10 cellular contexts compared by ENCODE assay signal in genomic region chr3:24495334-24495994, GRCh38. TPM values are rescaled to one million over a fixed set of nuclear protein-coding genes. Genes with fewer than 3 reads are reported as not detected.
DNase-seq lines count a peak whose midpoint lies in the region; ATAC-seq and TF ChIP-seq lines count a peak whose summit lies in the region.
"Had no signal": no experiment of that assay in that cellular context is flagged by ENCODE, and none has a peak within 500 bp of the region (broad histone marks: within the 10 kb centered on the region; RNA-seq: fewer than 3 reads in every experiment).

No MANE protein-coding gene starts in this region.

- H3K4me3 ChIP-seq in WI38 (ENCODE audit: low read depth, low read length) = peak overlapping the region; percentile 44
- H3K4me3 ChIP-seq: BLaER1 treated with 17β-estradiol and CSF1 and Interleukin-3, amounts not matched to agents 10 nM and 100 nM had no signal

- peak; percentile 42 to 55 for ATAC-seq in left cardiac atrium
- ATAC-seq in GM19452 (IDR thresholded peaks at IDR 0.05; ENCODE audit: unreplicated experiment) = no peak
- ATAC-seq in naive thymus-derived CD8-positive, alpha-beta T cell = no peak

- H3K4me3 Mint-ChIP-seq in naive thymus-derived CD8-positive, alpha-beta T cell = peak overlapping the region in 4 of 10 donors; percentile 53 to 80 (median 61)

- H3K9me3 Mint-ChIP-seq in naive thymus-derived CD8-positive, alpha-beta T cell = peaks cover 0 to 4% (median 0%) of the 10 kb centered on the region in 9 donors

- DNase-seq in NCI-H82 (lab: John Stamatoyannopoulos, UW) (peak; percentile 28), NCI-H82 treated with DMSO at 0.1 percent for 48 hours (lab: John Stamatoyannopoulos, UW; ENCODE audit: unreplicated experiment) (no peak), left cardiac atrium (peak; percentile 58), posterior vena cava (ENCODE audit: low spot score) (peak; percentile 81), ACHN (no peak)
- DNase-seq in naive thymus-derived CD8-positive, alpha-beta T cell = no peak

- H3K4me1 Mint-ChIP-seq in naive thymus-derived CD8-positive, alpha-beta T cell = peaks cover 3 to 11% (median 7%) of the 10 kb centered on the region in 4 donors

- no peak overlapping the region for H3K27ac Mint-ChIP-seq in naive thymus-derived CD8-positive, alpha-beta T cell

- intact Hi-C loops in left cardiac atrium (cut with DNase I) = loop anchor here (5.0 to 10.0 kb wide), 3 partner anchors 131 to 233 kb away; no protein-coding TSS in a partner anchor
- intact Hi-C loops in posterior vena cava (cut with DNase I) = loop anchor here (10.0 kb wide), 2 partner anchors 231 to 501 kb away; no protein-coding TSS in a partner anchor

- TF ChIP-seq CTCF in WI38 (IDR thresholded peaks at IDR 0.05; ENCODE audit: low read depth, low read length) = no peak

- in situ Hi-C loops in ACHN (cut with HindIII; ENCODE audit: low pct_ligation_motif_present, low pct_unique_long_range_greater_than_20kb, low sequenced_read_pairs) = no loop called here

- H3K36me3 Mint-ChIP-seq in naive thymus-derived CD8-positive, alpha-beta T cell = no peaks in the 10 kb centered on the region

- peaks cover 20 to 59% (median 42%) of the 10 kb centered on the region in 5 donors for H3K27me3 Mint-ChIP-seq in naive thymus-derived CD8-positive, alpha-beta T cell

- POLR2A ChIA-PET in naive thymus-derived CD8-positive, alpha-beta T cell (lab: Charles Lee) = no interaction called here

RNA-seq across cellular contexts. Expression of gene THRB, which starts 0.8 kb away (rescaled TPM):
- 10 to 100 TPM in 1 of 2 donors, 1 to 10 TPM in 1; 8.3 to 15.4 TPM for total RNA-seq in left cardiac atrium
- 10 to 100 TPM; 25.0 to 32.5 TPM for total RNA-seq in posterior vena cava
- not detected for total RNA-seq in naive thymus-derived CD8-positive, alpha-beta T cell
- polyA plus RNA-seq in naive thymus-derived CD8-positive, alpha-beta T cell = not detected
- total RNA-seq: T-helper 1 cell treated with Interleukin-12 subunit alpha and Interleukin-12 subunit beta and Interleukin-4 antibody, amounts not matched to agents 30 ng/mL and 1 ng/mL, for 36 hours had no signal

Comparison
In these comparisons a context has a peak if more than half of its experiments do, and no peak if none do; other contexts are left out.
1. DNase-seq: peak in NCI-H82 (single experiment), left cardiac atrium (single experiment) and posterior vena cava (single experiment); none in NCI-H82 treated with DMSO at 0.1 percent for 48 hours (single experiment), ACHN (single experiment) and naive thymus-derived CD8-positive, alpha-beta T cell (0 of 10).
2. ATAC-seq: peak in left cardiac atrium (2 of 2); none in GM19452 (single experiment) and naive thymus-derived CD8-positive, alpha-beta T cell (0 of 2).
3. RNA of gene THRB, which starts 0.8 kb away (total RNA-seq): 25.0 to 32.5 TPM in posterior vena cava and 8.3 to 15.4 TPM in left cardiac atrium; not detected in naive thymus-derived CD8-positive, alpha-beta T cell; every median in the first group is over 4 times any median in the second.